Comparison of ENCODE assay signal across 13 cellular contexts in the genomic region with DNA sequence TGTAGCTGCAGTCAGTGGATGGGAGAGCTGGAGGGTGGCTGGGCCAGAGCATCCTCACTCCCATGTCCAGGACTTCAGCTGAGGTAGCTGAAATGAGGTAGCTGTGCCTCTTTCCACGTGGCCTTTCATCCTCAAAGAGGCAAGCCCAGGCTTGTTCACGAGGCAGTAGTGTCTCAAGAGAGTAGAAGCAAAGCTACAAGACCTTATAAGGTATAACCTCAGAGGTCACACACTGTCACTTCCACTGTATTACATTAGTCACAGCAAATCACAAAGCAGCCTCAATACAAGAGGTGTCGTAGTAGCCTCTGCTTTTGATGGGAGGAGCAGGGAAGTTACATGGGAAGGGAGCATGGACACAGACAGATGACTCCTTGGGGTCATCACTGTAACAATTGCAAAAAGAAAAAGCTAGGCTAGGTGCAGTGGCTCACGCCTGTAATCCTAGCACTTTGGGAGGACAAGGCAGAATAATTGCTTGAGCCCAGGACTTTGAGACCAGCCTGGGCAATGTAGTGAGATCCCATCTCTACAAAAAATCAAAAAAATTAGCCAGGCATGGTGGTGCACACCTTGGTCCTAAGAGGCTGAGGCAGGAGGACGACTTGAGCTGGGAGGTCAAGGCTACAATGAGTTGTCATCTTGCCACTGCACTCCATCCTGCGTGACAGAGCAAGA.
DNase-seq lines count a peak whose midpoint lies in the region; ATAC-seq, FAIRE-seq and TF ChIP-seq lines count a peak whose summit lies in the region.
"Had no signal": no experiment of that assay in that cellular context is flagged by ENCODE, and none has a peak within 500 bp of the region (broad histone marks: within the 10 kb centered on the region; RNA-seq: fewer than 3 reads in every experiment).

No MANE protein-coding gene starts in this region.

- H3K27me3 ChIP-seq in bronchial epithelial cell (ENCODE audit: control insufficient read depth, insufficient read depth, low read length), result no peaks in the 10 kb centered on the region
- H3K27me3 ChIP-seq: BLaER1 treated with 17β-estradiol and CSF1 and Interleukin-3, amounts not matched to agents 10 nM and 100 nM had no signal

- no peaks in the 10 kb centered on the region for H3K4me1 Mint-ChIP-seq in natural killer cell treated with Interleukin-12 subunit alpha and Interleukin-12 subunit beta and Interleukin-15 and Interleukin-18, amount 100 ng/mL, for 72 hours (ENCODE audit: low read depth in 2 of 2)
- no peaks in the 10 kb centered on the region for H3K4me1 Mint-ChIP-seq in natural killer cell
- H3K4me1 Mint-ChIP-seq: brain had no signal

- TF ChIP-seq CTCF in natural killer cell (IDR thresholded peaks at IDR 0.05) (no peak), bronchial epithelial cell (IDR thresholded peaks at IDR 0.05; ENCODE audit: insufficient read depth, low read length, severe bottlenecking) (no peak)

- DNase-seq in natural killer cell treated with Interleukin-12 subunit alpha and Interleukin-12 subunit beta and Interleukin-15 and Interleukin-18, amount 100 ng/mL, for 72 hours (ENCODE audit: low spot score), result no peak
- DNase-seq in natural killer cell (no peak), HTR-8/SVneo (ENCODE audit: insufficient read length, low spot score) (peak; percentile 21), bronchial epithelial cell (ENCODE audit: low read depth) (peak; percentile 79), NCI-H187 (lab: John Stamatoyannopoulos, UW) (no peak), NCI-H524 treated with DMSO at 0.1 percent for 48 hours (lab: John Stamatoyannopoulos, UW) (no peak), NCI-H82 (lab: John Stamatoyannopoulos, UW) (no peak)
- DNase-seq in effector CD8-positive, alpha-beta T cell (lab: John Stamatoyannopoulos, UW), result no peak
- DNase-seq: left ventricle myocardium inferior, NCI-H2081, SK-N-SH had no signal

- peak; percentile 20 to 38 for ATAC-seq in natural killer cell treated with Interleukin-12 subunit alpha and Interleukin-12 subunit beta and Interleukin-15 and Interleukin-18, amount 100 ng/mL, for 72 hours
- ATAC-seq in natural killer cell, result no peak

- FAIRE-seq in HTR-8/SVneo (lab: Jason Lieb, UNC) (no peak), bronchial epithelial cell (lab: Jason Lieb, UNC) (no peak)

- H3K27me3 Mint-ChIP-seq in natural killer cell treated with Interleukin-12 subunit alpha and Interleukin-12 subunit beta and Interleukin-15 and Interleukin-18, amount 100 ng/mL, for 72 hours, result peaks cover 5 to 13% of the 10 kb centered on the region in 2 donors
- peaks cover 6 to 17% of the 10 kb centered on the region in 2 donors for H3K27me3 Mint-ChIP-seq in natural killer cell (ENCODE audit: low read depth in 2 of 2)

- no peak overlapping the region for H3K4me3 Mint-ChIP-seq in natural killer cell treated with Interleukin-12 subunit alpha and Interleukin-12 subunit beta and Interleukin-15 and Interleukin-18, amount 100 ng/mL, for 72 hours
- H3K4me3 Mint-ChIP-seq in natural killer cell, result no peak overlapping the region
- H3K4me3 Mint-ChIP-seq: brain had no signal

- no peak overlapping the region for H3K27ac Mint-ChIP-seq in natural killer cell treated with Interleukin-12 subunit alpha and Interleukin-12 subunit beta and Interleukin-15 and Interleukin-18, amount 100 ng/mL, for 72 hours
- H3K27ac Mint-ChIP-seq in natural killer cell, result no peak overlapping the region
- H3K27ac Mint-ChIP-seq: brain had no signal

- no peaks in the 10 kb centered on the region for H3K36me3 ChIP-seq in bronchial epithelial cell (ENCODE audit: control insufficient read depth, insufficient read depth, low read length)
- H3K36me3 ChIP-seq: BLaER1 treated with 17β-estradiol and CSF1 and Interleukin-3, amounts not matched to agents 10 nM and 100 nM; left ventricle myocardium inferior had no signal

- intact Hi-C loops in natural killer cell (cut with micrococcal nuclease), result no loop called here

- H3K36me3 Mint-ChIP-seq in natural killer cell treated with Interleukin-12 subunit alpha and Interleukin-12 subunit beta and Interleukin-15 and Interleukin-18, amount 100 ng/mL, for 72 hours, result no peaks in the 10 kb centered on the region
- no peaks in the 10 kb centered on the region for H3K36me3 Mint-ChIP-seq in natural killer cell

- H3K9me3 Mint-ChIP-seq in natural killer cell treated with Interleukin-12 subunit alpha and Interleukin-12 subunit beta and Interleukin-15 and Interleukin-18, amount 100 ng/mL, for 72 hours, result no peaks in the 10 kb centered on the region
- no peaks in the 10 kb centered on the region for H3K9me3 Mint-ChIP-seq in natural killer cell

- no peak overlapping the region for H3K4me3 ChIP-seq in bronchial epithelial cell (ENCODE audit: low read depth, low read length)
- H3K4me3 ChIP-seq: BLaER1 treated with 17β-estradiol and CSF1 and Interleukin-3, amounts not matched to agents 10 nM and 100 nM; left ventricle myocardium inferior had no signal

Comparison
In these comparisons a context has a peak if more than half of its experiments do, and no peak if none do; other contexts are left out.
1. ATAC-seq: peak in natural killer cell treated with Interleukin-12 subunit alpha and Interleukin-12 subunit beta and Interleukin-15 and Interleukin-18, amount 100 ng/mL, for 72 hours (2 of 2); none in natural killer cell (0 of 3).
2. DNase-seq: peak in HTR-8/SVneo (single experiment) and bronchial epithelial cell (single experiment); none in natural killer cell treated with Interleukin-12 subunit alpha and Interleukin-12 subunit beta and Interleukin-15 and Interleukin-18, amount 100 ng/mL, for 72 hours (single experiment), natural killer cell (single experiment), NCI-H187 (0 of 2), NCI-H524 treated with DMSO at 0.1 percent for 48 hours (single experiment), NCI-H82 (single experiment) and effector CD8-positive, alpha-beta T cell (single experiment).